ENCODE assay signal across 1 cellular context in genomic region chr17:76383645-76384221, GRCh38.
TF ChIP-seq lines count a peak whose summit lies in the region.

No MANE protein-coding gene starts in this region.

TF ChIP-seq in HepG2, 621 proteins besides CTCF, POLR2A, EP300 and RAD21 (continued from another document and continues in another):
- TF ChIP-seq U2AF2 (IDR thresholded peaks at IDR 0.05; ENCODE audit: low read depth, low read length) (0 out of 2 replicates have a peak, but pooled peaks have one; percentile 81), ERF (CRISPR knock-in tag; IDR thresholded peaks at IDR 0.05) (no peak), AHR (CRISPR knock-in tag; IDR thresholded peaks at IDR 0.05) (no peak), GLMP (CRISPR knock-in tag; IDR thresholded peaks at IDR 0.05; ENCODE audit: borderline replicate concordance) (no peak), MEF2D (CRISPR knock-in tag; IDR thresholded peaks at IDR 0.05) (no peak; the same call in 1 of the 2 replicates), HDAC6 (IDR thresholded peaks at IDR 0.05; ENCODE audit: low read depth, low read length) (peak; percentile 67; the same call in 1 of the 2 replicates), ZBED4 (CRISPR knock-in tag; IDR thresholded peaks at IDR 0.05; ENCODE audit: borderline replicate concordance) (peak; percentile 24; the same call in 1 of the 2 replicates), ZNF343 (CRISPR knock-in tag; IDR thresholded peaks at IDR 0.05) (no peak; the same call in 1 of the 2 replicates), ZBTB4 (CRISPR knock-in tag; IDR thresholded peaks at IDR 0.05; ENCODE audit: borderline replicate concordance) (peak; percentile 80; the same call in 1 of the 2 replicates), XBP1 (CRISPR knock-in tag; IDR thresholded peaks at IDR 0.05) (no peak), FOXA3 (CRISPR knock-in tag; IDR thresholded peaks at IDR 0.05) (no peak; the same call in 1 of the 2 replicates), HNRNPL (IDR thresholded peaks at IDR 0.05; ENCODE audit: low read depth, low read length) (peak; percentile 80; the same call in 1 of the 2 replicates), POGK (CRISPR knock-in tag; conservative IDR thresholded peaks at IDR 0.05) (peak; percentile 70; the same call in 1 of the 2 replicates), ZBTB1 (CRISPR knock-in tag; IDR thresholded peaks at IDR 0.05; ENCODE audit: borderline replicate concordance) (0 out of 2 replicates have a peak, but pooled peaks have one; percentile 16), ZNF792 (CRISPR knock-in tag; IDR thresholded peaks at IDR 0.05) (peak; percentile 14; the same call in 1 of the 2 replicates), MXI1 (IDR thresholded peaks at IDR 0.05; ENCODE audit: borderline replicate concordance, low read depth, low read length) (no peak), JDP2 (CRISPR knock-in tag; IDR thresholded peaks at IDR 0.05; ENCODE audit: borderline replicate concordance) (0 out of 2 replicates have a peak, but pooled peaks have one; percentile 17), REL (CRISPR knock-in tag; conservative IDR thresholded peaks at IDR 0.05) (peak; percentile 39; the same call in 1 of the 2 replicates), GATA4 (IDR thresholded peaks at IDR 0.05; ENCODE audit: borderline replicate concordance, low read depth) (0 out of 2 replicates have a peak, but pooled peaks have one; percentile 30), ZNF326 (CRISPR knock-in tag; IDR thresholded peaks at IDR 0.05; ENCODE audit: borderline replicate concordance) (peak; percentile 82), PHF21A (CRISPR knock-in tag; IDR thresholded peaks at IDR 0.05) (peak; percentile 28; the same call in 1 of the 2 replicates), ZNF710 (CRISPR knock-in tag; IDR thresholded peaks at IDR 0.05; ENCODE audit: borderline replicate concordance) (peak; percentile 72), SOX13 (IDR thresholded peaks at IDR 0.05) (no peak), SOX13 (CRISPR knock-in tag; conservative IDR thresholded peaks at IDR 0.05 in 1 of 2, IDR thresholded peaks at IDR 0.05 in 1 of 2) (0 out of 4 replicates have a peak, but pooled peaks of 1 of the 2 experiments have one; percentile 10), ZNF761 (CRISPR knock-in tag; conservative IDR thresholded peaks at IDR 0.05) (0 out of 2 replicates have a peak, but pooled peaks have one; percentile 37), JARID2 (CRISPR knock-in tag; IDR thresholded peaks at IDR 0.05; ENCODE audit: insufficient replicate concordance) (peak; percentile 50), ARID2 (CRISPR knock-in tag; IDR thresholded peaks at IDR 0.05; ENCODE audit: borderline replicate concordance) (0 out of 2 replicates have a peak, but pooled peaks have one; percentile 29), ZNF224 (CRISPR knock-in tag; IDR thresholded peaks at IDR 0.05) (no peak; the same call in 1 of the 2 replicates), ZBTB38 (CRISPR knock-in tag; IDR thresholded peaks at IDR 0.05) (no peak), SNAI1 (CRISPR knock-in tag; IDR thresholded peaks at IDR 0.05; ENCODE audit: borderline replicate concordance) (no peak), TEAD2 (CRISPR knock-in tag; IDR thresholded peaks at IDR 0.05) (no peak), MTA3 (CRISPR knock-in tag; IDR thresholded peaks at IDR 0.05) (no peak), CEBPG (CRISPR knock-in tag; IDR thresholded peaks at IDR 0.05) (0 out of 2 replicates have a peak, but pooled peaks have one; percentile 4), SIX4 (CRISPR knock-in tag; IDR thresholded peaks at IDR 0.05) (no peak), KDM3A (CRISPR knock-in tag; IDR thresholded peaks at IDR 0.05; ENCODE audit: low read depth) (0 out of 2 replicates have a peak, but pooled peaks have one; percentile 16), PAF1 (CRISPR knock-in tag; IDR thresholded peaks at IDR 0.05) (peak; percentile 73; the same call in 1 of the 2 replicates), SNAPC5 (CRISPR knock-in tag; IDR thresholded peaks at IDR 0.05; ENCODE audit: borderline replicate concordance) (0 out of 2 replicates have a peak, but pooled peaks have one; percentile 8), GABPA (IDR thresholded peaks at IDR 0.05; ENCODE audit: low read depth, low read length) (no peak), GABPA (CRISPR knock-in tag; IDR thresholded peaks at IDR 0.05; ENCODE audit: low read depth) (peak; percentile 28; the same call in 1 of the 2 replicates), HMGXB4 (CRISPR knock-in tag; IDR thresholded peaks at IDR 0.05; ENCODE audit: borderline replicate concordance in 1 of 2, low read depth in 1 of 2) (peak; percentile 14 to 72; a peak in 3 of 4 replicates), ZNF235 (CRISPR knock-in tag; IDR thresholded peaks at IDR 0.05; ENCODE audit: borderline replicate concordance) (no peak), BHLHE40 (IDR thresholded peaks at IDR 0.05; ENCODE audit: low read length) (no peak), ZNF317 (CRISPR knock-in tag; IDR thresholded peaks at IDR 0.05) (peak; percentile 64; the same call in 1 of the 2 replicates), PPARG (CRISPR knock-in tag; conservative IDR thresholded peaks at IDR 0.05) (peak; percentile 64), TCF7 (IDR thresholded peaks at IDR 0.05; ENCODE audit: low read depth) (no peak), SSRP1 (CRISPR knock-in tag; IDR thresholded peaks at IDR 0.05) (peak; percentile 56; the same call in 1 of the 2 replicates), ZNF350 (CRISPR knock-in tag; IDR thresholded peaks at IDR 0.05; ENCODE audit: borderline replicate concordance, low read depth) (no peak)
